Comparison of ENCODE assay signal across 21 cellular contexts in genomic region chr16:3673201-3673600, GRCh38.
"Had no signal": no experiment of that assay in that cellular context is flagged by ENCODE, and none has a peak within 500 bp of the region (broad histone marks: within the 10 kb centered on the region; RNA-seq: fewer than 3 reads in every experiment).

No MANE protein-coding gene starts in this region.

- H3K4me1 Mint-ChIP-seq: activated B cell treated with CpG ODN at 0.5 μM for 24 hours; activated T-helper 17 cell treated with anti-CD3 and anti-CD28 coated beads, Interleukin-2, amount 50 U/mL, for 72 hours had no signal

- H3K27me3 Mint-ChIP-seq: activated B cell treated with CpG ODN at 0.5 μM for 24 hours; activated T-helper 17 cell treated with anti-CD3 and anti-CD28 coated beads, Interleukin-2, amount 50 U/mL, for 72 hours; central memory CD8-positive, alpha-beta T cell; dendritic cell treated with granulocyte-macrophage colony-stimulating factor and Interleukin-4, amounts not matched to agents 40 ng/mL and 50 ng/mL, for 4 days; naive thymus-derived CD4-positive, alpha-beta T cell; stimulated activated naive CD8-positive, alpha-beta T cell treated with anti-CD3 and anti-CD28 coated beads, Interleukin-15, Interleukin-2, amounts not matched to agents 100 ng/mL and 50 ng/mL, for 24 hours; type B pancreatic cell had no signal

- H3K9me3 ChIP-seq: gastrocnemius medialis, spleen, uterus had no signal

- H3K4me3 ChIP-seq: gastrocnemius medialis, neural progenitor cell, spleen, uterus had no signal

- H3K4me1 ChIP-seq: gastrocnemius medialis, neural progenitor cell, uterus had no signal

- H3K27me3 ChIP-seq: gastrocnemius medialis, neural progenitor cell, spleen, uterus had no signal

- H3K36me3 ChIP-seq: neural progenitor cell, uterus had no signal

- H3K4me3 Mint-ChIP-seq: activated B cell treated with CpG ODN at 0.5 μM for 24 hours; activated T-helper 17 cell treated with anti-CD3 and anti-CD28 coated beads, Interleukin-2, amount 50 U/mL, for 72 hours; central memory CD8-positive, alpha-beta T cell; dendritic cell treated with granulocyte-macrophage colony-stimulating factor and Interleukin-4, amounts not matched to agents 40 ng/mL and 50 ng/mL, for 4 days; naive thymus-derived CD4-positive, alpha-beta T cell; neural progenitor cell; stimulated activated naive CD8-positive, alpha-beta T cell treated with anti-CD3 and anti-CD28 coated beads, Interleukin-15, Interleukin-2, amounts not matched to agents 100 ng/mL and 50 ng/mL, for 24 hours; type B pancreatic cell had no signal

- H2AFZ ChIP-seq: neural progenitor cell had no signal

- H3K9me3 Mint-ChIP-seq: activated B cell treated with CpG ODN at 0.5 μM for 24 hours; activated T-helper 17 cell treated with anti-CD3 and anti-CD28 coated beads, Interleukin-2, amount 50 U/mL, for 72 hours; central memory CD8-positive, alpha-beta T cell; dendritic cell treated with granulocyte-macrophage colony-stimulating factor and Interleukin-4, amounts not matched to agents 40 ng/mL and 50 ng/mL, for 4 days; neural progenitor cell; stimulated activated naive CD8-positive, alpha-beta T cell treated with anti-CD3 and anti-CD28 coated beads, Interleukin-15, Interleukin-2, amounts not matched to agents 100 ng/mL and 50 ng/mL, for 24 hours; type B pancreatic cell had no signal

- ATAC-seq: activated T-helper 17 cell treated with anti-CD3 and anti-CD28 coated beads, Interleukin-2, amount 50 U/mL, for 72 hours; gastrocnemius medialis; left colon; naive thymus-derived CD4-positive, alpha-beta T cell; right cardiac atrium had no signal

- DNase-seq: activated B cell treated with CpG ODN at 0.5 μM for 24 hours; activated CD8-positive, alpha-beta memory T cell treated with anti-CD3 and anti-CD28 coated beads for 24 hours; activated gamma-delta T cell treated with Interleukin-2 at 50 U/mL for 16 hours; activated naive CD4-positive, alpha-beta T cell treated with anti-CD3 and anti-CD28 coated beads, Interleukin-2, amount 50 U/mL, for 16 hours; activated T-cell treated with anti-CD3 and anti-CD28 coated beads, Interleukin-2, amount 50 U/mL, for 1 hour; gastrocnemius medialis; hippocampal formation; left colon; midbrain; naive thymus-derived CD4-positive, alpha-beta T cell; spleen; substantia nigra; T-helper 2 cell; uterus had no signal

- H3K9ac ChIP-seq: neural progenitor cell had no signal

- H3K4me2 ChIP-seq: neural progenitor cell had no signal

- H3K27ac ChIP-seq: gastrocnemius medialis, neural progenitor cell, spleen, uterus had no signal

- H3K27ac Mint-ChIP-seq: activated B cell treated with CpG ODN at 0.5 μM for 24 hours; activated T-helper 17 cell treated with anti-CD3 and anti-CD28 coated beads, Interleukin-2, amount 50 U/mL, for 72 hours; dendritic cell treated with granulocyte-macrophage colony-stimulating factor and Interleukin-4, amounts not matched to agents 40 ng/mL and 50 ng/mL, for 4 days; neural progenitor cell; stimulated activated naive CD8-positive, alpha-beta T cell treated with anti-CD3 and anti-CD28 coated beads, Interleukin-15, Interleukin-2, amounts not matched to agents 100 ng/mL and 50 ng/mL, for 24 hours; type B pancreatic cell had no signal
